1 cellular context compared by ENCODE assay signal in genomic region chr1:71089536-71090270, GRCh38.
TF ChIP-seq lines count a peak whose summit lies in the region.

No MANE protein-coding gene starts in this region.

TF ChIP-seq in IMR-90, 13 proteins besides CTCF, POLR2A, EP300 and RAD21:
- TF ChIP-seq CEBPB (IDR thresholded peaks at IDR 0.05; ENCODE audit: low read depth, low read length) (no peak), RCOR1 (IDR thresholded peaks at IDR 0.05; ENCODE audit: insufficient replicate concordance, low read length) (no peak), CHD1 (IDR thresholded peaks at IDR 0.05; ENCODE audit: low read depth, low read length) (no peak), MAFK (IDR thresholded peaks at IDR 0.05; ENCODE audit: low read depth, low read length) (peak; percentile 47), MXI1 (IDR thresholded peaks at IDR 0.05; ENCODE audit: borderline replicate concordance, low read depth, low read length) (no peak)
